In the genomic region with DNA sequence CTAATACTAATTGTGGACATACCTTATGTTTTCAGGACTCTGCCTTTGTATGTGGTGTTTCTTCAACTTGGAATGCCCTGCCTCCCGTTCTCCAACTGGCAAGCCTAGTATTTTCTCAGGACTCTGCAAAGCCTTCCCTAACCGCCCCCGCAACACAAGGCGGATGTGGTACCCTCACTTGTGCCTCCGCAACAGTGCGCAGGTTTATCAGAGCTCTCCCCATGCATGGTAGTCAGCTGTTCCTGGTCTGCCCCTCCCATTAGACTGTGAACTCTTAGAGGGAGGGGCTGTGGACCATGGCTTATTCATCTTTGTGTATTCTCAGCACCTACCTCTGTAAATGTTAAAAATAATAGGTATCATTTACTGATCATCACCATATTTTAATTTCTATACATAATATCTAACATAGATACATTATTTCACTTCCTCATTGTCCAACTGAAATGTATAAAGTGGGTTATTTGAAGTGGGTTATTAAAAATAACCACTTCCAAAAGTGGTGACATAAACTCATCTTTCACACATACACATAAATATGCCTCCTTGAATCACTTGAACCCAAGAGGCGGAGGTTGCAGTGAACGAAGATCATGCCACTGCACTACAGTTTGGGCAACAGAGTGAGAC, we compare ENCODE assay signal across 16 cellular contexts. TPM values are rescaled to one million over a fixed set of nuclear protein-coding genes. Genes with fewer than 3 reads are reported as not detected.
DNase-seq lines count a peak whose midpoint lies in the region; ATAC-seq and TF ChIP-seq lines count a peak whose summit lies in the region.
"Had no signal": no experiment of that assay in that cellular context is flagged by ENCODE, and none has a peak within 500 bp of the region (broad histone marks: within the 10 kb centered on the region; RNA-seq: fewer than 3 reads in every experiment).

No MANE protein-coding gene starts in this region.

- H3K9me2 ChIP-seq in DOHH2 (replicated peaks; ENCODE audit: control insufficient read depth, low read length): no peaks in the 10 kb centered on the region

- no peaks in the 10 kb centered on the region for H4K20me1 ChIP-seq in DOHH2 (ENCODE audit: control insufficient read depth, insufficient read depth, low read depth, low read length)

- TF ChIP-seq CTCF in DOHH2 (IDR thresholded peaks at IDR 0.05; ENCODE audit: low read depth, low read length, poor library complexity, severe bottlenecking): no peak
- no peak for TF ChIP-seq CTCF in natural killer cell (IDR thresholded peaks at IDR 0.05)

- H3K4me3 Mint-ChIP-seq in IgD-negative memory B cell (peak overlapping the region; percentile 4 to 92 (median 48)), natural killer cell (no peak overlapping the region)
- no peak overlapping the region for H3K4me3 Mint-ChIP-seq in activated CD4-positive, alpha-beta memory T cell treated with anti-CD3 and anti-CD28 coated beads for 36 hours
- no peak overlapping the region for H3K4me3 Mint-ChIP-seq in activated T-helper 2 cell treated with anti-CD3 and anti-CD28 coated beads, Interferon-gamma antibody, Interleukin-2, Interleukin-4, amounts not matched to agents 10 μg/mL and 5 μg/mL and 100 μg/mL, durations not matched to agents 14 hours and 24 hours and 36 hours (ENCODE audit: low read depth)
- H3K4me3 Mint-ChIP-seq: dendritic cell treated with granulocyte-macrophage colony-stimulating factor and Interleukin-4, amounts not matched to agents 40 ng/mL and 50 ng/mL, for 4 days had no signal

- intact Hi-C loops in activated CD4-positive, alpha-beta memory T cell treated with anti-CD3 and anti-CD28 coated beads for 36 hours (cut with micrococcal nuclease): loop anchor here (2.0 kb wide), 1 partner anchor 18 kb away; no protein-coding TSS in a partner anchor
- intact Hi-C loops in natural killer cell (cut with micrococcal nuclease): no loop called here
- intact Hi-C loops in activated T-helper 2 cell treated with anti-CD3 and anti-CD28 coated beads, Interferon-gamma antibody, Interleukin-2, Interleukin-4, amounts not matched to agents 10 μg/mL and 5 μg/mL and 100 μg/mL, durations not matched to agents 14 hours and 24 hours and 36 hours (cut with micrococcal nuclease): no loop called here

- no peaks in the 10 kb centered on the region for H3K27me3 ChIP-seq in DOHH2 (ENCODE audit: control insufficient read depth, low read length)

- peaks cover 19 to 34% (median 33%) of the 10 kb centered on the region in 3 donors for H3K4me1 Mint-ChIP-seq in IgD-negative memory B cell
- peaks cover 32% of the 10 kb centered on the region for H3K4me1 Mint-ChIP-seq in activated CD4-positive, alpha-beta memory T cell treated with anti-CD3 and anti-CD28 coated beads for 36 hours (ENCODE audit: low read depth)
- H3K4me1 Mint-ChIP-seq in natural killer cell: peaks cover 33 to 37% of the 10 kb centered on the region in 2 donors
- H3K4me1 Mint-ChIP-seq in activated T-helper 2 cell treated with anti-CD3 and anti-CD28 coated beads, Interferon-gamma antibody, Interleukin-2, Interleukin-4, amounts not matched to agents 10 μg/mL and 5 μg/mL and 100 μg/mL, durations not matched to agents 14 hours and 24 hours and 36 hours (ENCODE audit: low read depth): peaks cover 28% of the 10 kb centered on the region

- peaks cover 10% of the 10 kb centered on the region for H3K36me3 Mint-ChIP-seq in IgD-negative memory B cell
- no peaks in the 10 kb centered on the region for H3K36me3 Mint-ChIP-seq in activated CD4-positive, alpha-beta memory T cell treated with anti-CD3 and anti-CD28 coated beads for 36 hours
- no peaks in the 10 kb centered on the region for H3K36me3 Mint-ChIP-seq in natural killer cell
- no peaks in the 10 kb centered on the region for H3K36me3 Mint-ChIP-seq in activated T-helper 2 cell treated with anti-CD3 and anti-CD28 coated beads, Interferon-gamma antibody, Interleukin-2, Interleukin-4, amounts not matched to agents 10 μg/mL and 5 μg/mL and 100 μg/mL, durations not matched to agents 14 hours and 24 hours and 36 hours (ENCODE audit: low read depth)

- peaks cover 49% of the 10 kb centered on the region for H3K4me1 ChIP-seq in DOHH2 (ENCODE audit: control insufficient read depth, low read length)

- H3K27me3 Mint-ChIP-seq in IgD-negative memory B cell (no peaks in the 10 kb centered on the region), natural killer cell (ENCODE audit: low read depth in 2 of 2) (no peaks in the 10 kb centered on the region)
- H3K27me3 Mint-ChIP-seq in activated CD4-positive, alpha-beta memory T cell treated with anti-CD3 and anti-CD28 coated beads for 36 hours: no peaks in the 10 kb centered on the region
- H3K27me3 Mint-ChIP-seq in activated T-helper 2 cell treated with anti-CD3 and anti-CD28 coated beads, Interferon-gamma antibody, Interleukin-2, Interleukin-4, amounts not matched to agents 10 μg/mL and 5 μg/mL and 100 μg/mL, durations not matched to agents 14 hours and 24 hours and 36 hours (ENCODE audit: low read depth): no peaks in the 10 kb centered on the region
- H3K27me3 Mint-ChIP-seq: dendritic cell treated with granulocyte-macrophage colony-stimulating factor and Interleukin-4, amounts not matched to agents 40 ng/mL and 50 ng/mL, for 4 days had no signal

- no peak for ATAC-seq in natural killer cell
- ATAC-seq: mucosa of descending colon, sciatic nerve had no signal

- H3K79me2 ChIP-seq in DOHH2 (ENCODE audit: control insufficient read depth, low read length): peaks cover 59% of the 10 kb centered on the region

- H3K9me3 ChIP-seq in DOHH2 (ENCODE audit: control insufficient read depth, insufficient read depth, low read length): no peaks in the 10 kb centered on the region
- H3K9me3 ChIP-seq: mucosa of descending colon, thoracic aorta had no signal

- peak overlapping the region; percentile 64 for H3K4me3 ChIP-seq in DOHH2 (ENCODE audit: low read length)
- H3K4me3 ChIP-seq: mucosa of descending colon, thoracic aorta had no signal

- peak overlapping the region; percentile 74 for H3K4me2 ChIP-seq in DOHH2 (ENCODE audit: low read length)

- peak overlapping the region; percentile 72 to 93 (median 72) for H3K27ac Mint-ChIP-seq in IgD-negative memory B cell
- H3K27ac Mint-ChIP-seq in activated CD4-positive, alpha-beta memory T cell treated with anti-CD3 and anti-CD28 coated beads for 36 hours: peak overlapping the region; percentile 54
- H3K27ac Mint-ChIP-seq in natural killer cell: peak overlapping the region; percentile 81 to 87
- H3K27ac Mint-ChIP-seq in activated T-helper 2 cell treated with anti-CD3 and anti-CD28 coated beads, Interferon-gamma antibody, Interleukin-2, Interleukin-4, amounts not matched to agents 10 μg/mL and 5 μg/mL and 100 μg/mL, durations not matched to agents 14 hours and 24 hours and 36 hours: no peak overlapping the region
- H3K27ac Mint-ChIP-seq: dendritic cell treated with granulocyte-macrophage colony-stimulating factor and Interleukin-4, amounts not matched to agents 40 ng/mL and 50 ng/mL, for 4 days had no signal

- H3K27ac ChIP-seq in DOHH2 (ENCODE audit: low read depth, low read length): peak overlapping the region; percentile 73
- H3K27ac ChIP-seq: HL-60, thoracic aorta had no signal

- CTCF ChIA-PET in activated CD4-positive, alpha-beta memory T cell treated with anti-CD3 and anti-CD28 coated beads for 36 hours (lab: Charles Lee): interaction anchor here (1.2 kb wide), 1 partner anchor 9 kb away, joined by 3 read pairs; no protein-coding TSS in a partner anchor

- H3F3A ChIP-seq in DOHH2 (ENCODE audit: control insufficient read depth, insufficient read depth): peaks cover 22% of the 10 kb centered on the region

- H3K9me3 Mint-ChIP-seq in IgD-negative memory B cell: no peaks in the 10 kb centered on the region
- H3K9me3 Mint-ChIP-seq in activated CD4-positive, alpha-beta memory T cell treated with anti-CD3 and anti-CD28 coated beads for 36 hours: no peaks in the 10 kb centered on the region
- no peaks in the 10 kb centered on the region for H3K9me3 Mint-ChIP-seq in natural killer cell
- no peaks in the 10 kb centered on the region for H3K9me3 Mint-ChIP-seq in activated T-helper 2 cell treated with anti-CD3 and anti-CD28 coated beads, Interferon-gamma antibody, Interleukin-2, Interleukin-4, amounts not matched to agents 10 μg/mL and 5 μg/mL and 100 μg/mL, durations not matched to agents 14 hours and 24 hours and 36 hours
- H3K9me3 Mint-ChIP-seq: dendritic cell treated with granulocyte-macrophage colony-stimulating factor and Interleukin-4, amounts not matched to agents 40 ng/mL and 50 ng/mL, for 4 days had no signal

- peaks cover 32% of the 10 kb centered on the region for H3K36me3 ChIP-seq in DOHH2 (ENCODE audit: control insufficient read depth, low read length)
- H3K36me3 ChIP-seq: thoracic aorta had no signal

- peak; percentile 51 for DNase-seq in activated CD4-positive, alpha-beta memory T cell treated with anti-CD3 and anti-CD28 coated beads for 36 hours
- DNase-seq in natural killer cell (no peak), NCI-H2081 treated with DMSO at 0.1 percent for 48 hours (lab: John Stamatoyannopoulos, UW) (no peak), SHP77 treated with DMSO at 0.1 percent for 48 hours (lab: John Stamatoyannopoulos, UW) (no peak)
- no peak for DNase-seq in activated T-helper 2 cell treated with anti-CD3 and anti-CD28 coated beads, Interferon-gamma antibody, Interleukin-2, Interleukin-4, amounts not matched to agents 10 μg/mL and 5 μg/mL and 100 μg/mL, durations not matched to agents 14 hours and 24 hours and 36 hours (ENCODE audit: low spot score)
- DNase-seq: activated CD4-positive, alpha-beta T cell treated with anti-CD3 and anti-CD28 coated beads for 48 hours; amniotic stem cell; GOT3; NCI-H1105 had no signal

- POLR2A ChIA-PET in activated CD4-positive, alpha-beta memory T cell treated with anti-CD3 and anti-CD28 coated beads for 36 hours (lab: Charles Lee): no interaction called here

RNA-seq across cellular contexts. Expression of a gene that starts 9.0 kb away (rescaled TPM):
- 63.6 TPM for polyA plus RNA-seq in IgD-negative memory B cell
- total RNA-seq in activated CD4-positive, alpha-beta memory T cell treated with anti-CD3 and anti-CD28 coated beads for 36 hours: 1 to 10 TPM; 4.7 to 4.8 TPM
- 10 to 100 TPM in 2 of 3 donors, 1 to 10 TPM in 1; 10.0 to 27.8 (median 17.3) TPM for total RNA-seq in natural killer cell
- total RNA-seq in activated T-helper 2 cell treated with anti-CD3 and anti-CD28 coated beads, Interferon-gamma antibody, Interleukin-2, Interleukin-4, amounts not matched to agents 10 μg/mL and 5 μg/mL and 100 μg/mL, durations not matched to agents 14 hours and 24 hours and 36 hours: 3.6 and 4.1 TPM in 2 replicates

RNA-seq across cellular contexts. Expression of a gene that starts 19.6 kb away (rescaled TPM):
- polyA plus RNA-seq in IgD-negative memory B cell: 55.2 TPM
- total RNA-seq in activated CD4-positive, alpha-beta memory T cell treated with anti-CD3 and anti-CD28 coated beads for 36 hours: 100 to 1,000 TPM; 302 to 305 TPM
- 100 to 1,000 TPM; 568 to 795 (median 658) TPM for total RNA-seq in natural killer cell
- total RNA-seq in activated T-helper 2 cell treated with anti-CD3 and anti-CD28 coated beads, Interferon-gamma antibody, Interleukin-2, Interleukin-4, amounts not matched to agents 10 μg/mL and 5 μg/mL and 100 μg/mL, durations not matched to agents 14 hours and 24 hours and 36 hours: 343 and 351 TPM in 2 replicates

RNA-seq across cellular contexts. Expression of a gene that starts 20.5 kb away (rescaled TPM):
- polyA plus RNA-seq in IgD-negative memory B cell: 5.8 TPM
- total RNA-seq in activated CD4-positive, alpha-beta memory T cell treated with anti-CD3 and anti-CD28 coated beads for 36 hours: 1 to 10 TPM in 1 of 2 experiments, under 1 TPM in 1; 0.63 to 1.2 TPM
- 10 to 100 TPM in 1 of 3 donors, 1 to 10 TPM in 2; 2.1 to 12.2 (median 4.7) TPM for total RNA-seq in natural killer cell
- total RNA-seq in activated T-helper 2 cell treated with anti-CD3 and anti-CD28 coated beads, Interferon-gamma antibody, Interleukin-2, Interleukin-4, amounts not matched to agents 10 μg/mL and 5 μg/mL and 100 μg/mL, durations not matched to agents 14 hours and 24 hours and 36 hours: 1.2 and 1.5 TPM in 2 replicates

RNA-seq across cellular contexts. Expression of a gene that starts 36.1 kb away (rescaled TPM):
- polyA plus RNA-seq in IgD-negative memory B cell: 76.6 TPM
- 10 to 100 TPM; 13.8 to 15.2 TPM for total RNA-seq in activated CD4-positive, alpha-beta memory T cell treated with anti-CD3 and anti-CD28 coated beads for 36 hours
- 10 to 100 TPM; 29.9 to 40.9 (median 30.2) TPM for total RNA-seq in natural killer cell
- 18.5 and 19.1 TPM in 2 replicates for total RNA-seq in activated T-helper 2 cell treated with anti-CD3 and anti-CD28 coated beads, Interferon-gamma antibody, Interleukin-2, Interleukin-4, amounts not matched to agents 10 μg/mL and 5 μg/mL and 100 μg/mL, durations not matched to agents 14 hours and 24 hours and 36 hours

RNA-seq across cellular contexts. Expression of a gene that starts 58.7 kb away (rescaled TPM):
- 24.9 TPM for polyA plus RNA-seq in IgD-negative memory B cell
- total RNA-seq in activated CD4-positive, alpha-beta memory T cell treated with anti-CD3 and anti-CD28 coated beads for 36 hours: 10 to 100 TPM; 74.9 to 82.2 TPM
- total RNA-seq in natural killer cell: 100 to 1,000 TPM in 1 of 3 donors, 10 to 100 TPM in 2; 85.2 to 105 (median 89.1) TPM
- 146 and 157 TPM in 2 replicates for total RNA-seq in activated T-helper 2 cell treated with anti-CD3 and anti-CD28 coated beads, Interferon-gamma antibody, Interleukin-2, Interleukin-4, amounts not matched to agents 10 μg/mL and 5 μg/mL and 100 μg/mL, durations not matched to agents 14 hours and 24 hours and 36 hours

Comparison
In these comparisons a context has a peak if more than half of its experiments do, and no peak if none do; other contexts are left out.
1. H3K4me3 Mint-ChIP-seq: peak in IgD-negative memory B cell (4 of 4); none in activated CD4-positive, alpha-beta memory T cell treated with anti-CD3 and anti-CD28 coated beads for 36 hours (single experiment), natural killer cell (single experiment) and activated T-helper 2 cell treated with anti-CD3 and anti-CD28 coated beads, Interferon-gamma antibody, Interleukin-2, Interleukin-4, amounts not matched to agents 10 μg/mL and 5 μg/mL and 100 μg/mL, durations not matched to agents 14 hours and 24 hours and 36 hours (single experiment).